Comparison of ENCODE assay signal across 34 cellular contexts in the genomic region with DNA sequence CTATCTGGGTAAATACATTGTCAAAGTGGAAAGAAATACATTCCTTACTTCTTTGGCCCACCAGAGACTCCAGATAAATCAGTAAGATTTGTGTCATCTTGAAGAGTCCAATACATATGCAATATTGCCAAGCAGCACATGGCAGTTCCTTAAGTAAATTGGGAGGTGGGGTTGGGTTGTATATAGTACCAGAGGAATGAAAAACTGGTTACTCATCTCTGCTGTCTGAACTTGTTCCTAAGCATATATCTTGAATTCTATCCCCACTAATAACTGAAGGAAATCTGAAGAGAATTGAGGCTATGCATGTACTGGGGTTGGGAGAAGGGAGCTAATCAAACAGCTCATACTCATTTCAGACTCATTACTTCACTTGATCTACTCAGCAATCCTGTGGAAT. TPM values are rescaled to one million over a fixed set of nuclear protein-coding genes. Genes with fewer than 3 reads are reported as not detected.
"Had no signal": no experiment of that assay in that cellular context is flagged by ENCODE, and none has a peak within 500 bp of the region (broad histone marks: within the 10 kb centered on the region; RNA-seq: fewer than 3 reads in every experiment).

No MANE protein-coding gene starts in this region.

- ATAC-seq: activated CD4-positive, alpha-beta T cell treated with anti-CD3 and anti-CD28 coated beads for 36 hours; activated CD8-positive, alpha-beta memory T cell treated with anti-CD3 and anti-CD28 coated beads, Interleukin-2, amount 10 ng/mL, durations not matched to agents 7 days and 5 days; activated CD8-positive, alpha-beta T cell treated with anti-CD3 and anti-CD28 coated beads, Interleukin-2, amount 10 ng/mL, durations not matched to agents 7 days and 5 days; activated naive CD4-positive, alpha-beta T cell treated with anti-CD3 and anti-CD28 coated beads, Interleukin-2, amount 50 U/mL, for 72 hours; body of pancreas; gastroesophageal sphincter; heart right ventricle had no signal

- H3K27ac Mint-ChIP-seq: activated CD4-positive, alpha-beta memory T cell treated with anti-CD3 and anti-CD28 coated beads for 36 hours; activated CD4-positive, alpha-beta T cell treated with anti-CD3 and anti-CD28 coated beads for 36 hours; activated CD4-positive, alpha-beta T cell treated with anti-CD3 and anti-CD28 coated beads, Interleukin-2, amount 10 ng/mL, durations not matched to agents 24 days and 14 days; activated CD8-positive, alpha-beta memory T cell treated with anti-CD3 and anti-CD28 coated beads, Interleukin-2, amount 10 ng/mL, durations not matched to agents 7 days and 5 days; activated CD8-positive, alpha-beta T cell treated with anti-CD3 and anti-CD28 coated beads, Interleukin-2, amount 10 ng/mL, durations not matched to agents 7 days and 5 days; activated naive CD4-positive, alpha-beta T cell treated with anti-CD3 and anti-CD28 coated beads, Interleukin-2, amount 10 ng/mL, durations not matched to agents 7 days and 5 days; activated naive CD4-positive, alpha-beta T cell treated with anti-CD3 and anti-CD28 coated beads, Interleukin-2, amount 50 U/mL, for 72 hours; activated naive CD8-positive, alpha-beta T cell treated with anti-CD3 and anti-CD28 coated beads, Interleukin-2, amount 10 ng/mL, durations not matched to agents 7 days and 5 days had no signal

- DNase-seq: activated CD4-positive, alpha-beta memory T cell treated with anti-CD3 and anti-CD28 coated beads for 36 hours; activated CD4-positive, alpha-beta T cell treated with anti-CD3 and anti-CD28 coated beads for 36 hours; activated CD4-positive, alpha-beta T cell treated with anti-CD3 and anti-CD28 coated beads, Interleukin-2, amount 10 ng/mL, durations not matched to agents 24 days and 14 days; activated CD4-positive, CD25-positive, alpha-beta regulatory T cell; activated CD4-positive, CD25-positive, alpha-beta regulatory T cell treated with anti-CD3 and anti-CD28 coated beads, Interleukin-2, amount 50 U/mL, for 72 hours; activated CD8-positive, alpha-beta memory T cell treated with anti-CD3 and anti-CD28 coated beads, Interleukin-2, amount 10 ng/mL, durations not matched to agents 7 days and 5 days; activated CD8-positive, alpha-beta memory T cell treated with anti-CD3 and anti-CD28 coated beads, Interleukin-2, amount 50 U/mL, for 4 hours; activated CD8-positive, alpha-beta T cell treated with anti-CD3 and anti-CD28 coated beads, Interleukin-2, amount 10 ng/mL, durations not matched to agents 7 days and 5 days; activated gamma-delta T cell; activated naive CD4-positive, alpha-beta T cell; activated naive CD4-positive, alpha-beta T cell treated with anti-CD3 and anti-CD28 coated beads, Interleukin-2, amount 10 ng/mL, durations not matched to agents 7 days and 5 days; activated naive CD8-positive, alpha-beta T cell treated with anti-CD3 and anti-CD28 coated beads, Interleukin-2, amount 10 ng/mL, durations not matched to agents 7 days and 5 days; activated T-cell treated with anti-CD3 and anti-CD28 coated beads, Interleukin-2, amount 50 U/mL, for 1 hour; activated T-cell treated with anti-CD3 and anti-CD28 coated beads, Interleukin-2, amount 50 U/mL, for 48 hours; anterior cingulate cortex; body of pancreas; central memory CD4-positive, alpha-beta T cell; cerebellar nuclear complex; colonic mucosa; effector CD8-positive, alpha-beta T cell; erythroblast; foreskin melanocyte; heart right ventricle; T-helper 2 cell had no signal

- H3K27ac ChIP-seq: body of pancreas, cardiac muscle cell, colonic mucosa, esophagus muscularis mucosa, gastroesophageal sphincter, heart right ventricle had no signal

- H3K36me3 Mint-ChIP-seq: activated CD4-positive, alpha-beta memory T cell treated with anti-CD3 and anti-CD28 coated beads for 36 hours; activated CD8-positive, alpha-beta memory T cell treated with anti-CD3 and anti-CD28 coated beads, Interleukin-2, amount 10 ng/mL, durations not matched to agents 7 days and 5 days; activated naive CD4-positive, alpha-beta T cell treated with anti-CD3 and anti-CD28 coated beads, Interleukin-2, amount 10 ng/mL, durations not matched to agents 7 days and 5 days; activated naive CD4-positive, alpha-beta T cell treated with anti-CD3 and anti-CD28 coated beads, Interleukin-2, amount 50 U/mL, for 72 hours; activated naive CD8-positive, alpha-beta T cell treated with anti-CD3 and anti-CD28 coated beads, Interleukin-2, amount 10 ng/mL, durations not matched to agents 7 days and 5 days had no signal

- H3K4me1 ChIP-seq: body of pancreas, colonic mucosa, esophagus muscularis mucosa, gastroesophageal sphincter, heart right ventricle had no signal

- H3K36me3 ChIP-seq: cardiac muscle cell, colonic mucosa, esophagus muscularis mucosa, gastroesophageal sphincter, heart right ventricle had no signal

- H3K9me3 ChIP-seq: body of pancreas, colonic mucosa, esophagus muscularis mucosa, gastroesophageal sphincter, heart right ventricle had no signal

- H3K27me3 Mint-ChIP-seq: activated CD4-positive, alpha-beta memory T cell treated with anti-CD3 and anti-CD28 coated beads for 36 hours; activated naive CD8-positive, alpha-beta T cell treated with anti-CD3 and anti-CD28 coated beads, Interleukin-2, amount 10 ng/mL, durations not matched to agents 7 days and 5 days had no signal

- FAIRE-seq: endometrium, endothelial cell of umbilical vein had no signal

- H3K27me3 ChIP-seq: body of pancreas, cardiac muscle cell, esophagus muscularis mucosa, gastroesophageal sphincter had no signal

- H3K9me3 Mint-ChIP-seq: activated CD4-positive, alpha-beta memory T cell treated with anti-CD3 and anti-CD28 coated beads for 36 hours; activated CD4-positive, alpha-beta T cell treated with anti-CD3 and anti-CD28 coated beads, Interleukin-2, amount 10 ng/mL, durations not matched to agents 24 days and 14 days; activated naive CD4-positive, alpha-beta T cell treated with anti-CD3 and anti-CD28 coated beads, Interleukin-2, amount 10 ng/mL, durations not matched to agents 7 days and 5 days; activated naive CD4-positive, alpha-beta T cell treated with anti-CD3 and anti-CD28 coated beads, Interleukin-2, amount 50 U/mL, for 72 hours; activated naive CD8-positive, alpha-beta T cell treated with anti-CD3 and anti-CD28 coated beads, Interleukin-2, amount 10 ng/mL, durations not matched to agents 7 days and 5 days had no signal

- H3K4me3 ChIP-seq: body of pancreas, cardiac muscle cell, colonic mucosa, esophagus muscularis mucosa, gastroesophageal sphincter, heart right ventricle had no signal

- H3K4me1 Mint-ChIP-seq: activated CD4-positive, alpha-beta T cell treated with anti-CD3 and anti-CD28 coated beads for 36 hours; activated CD4-positive, alpha-beta T cell treated with anti-CD3 and anti-CD28 coated beads, Interleukin-2, amount 10 ng/mL, durations not matched to agents 24 days and 14 days; activated CD8-positive, alpha-beta memory T cell treated with anti-CD3 and anti-CD28 coated beads, Interleukin-2, amount 10 ng/mL, durations not matched to agents 7 days and 5 days; activated naive CD4-positive, alpha-beta T cell treated with anti-CD3 and anti-CD28 coated beads, Interleukin-2, amount 10 ng/mL, durations not matched to agents 7 days and 5 days; activated naive CD8-positive, alpha-beta T cell treated with anti-CD3 and anti-CD28 coated beads, Interleukin-2, amount 10 ng/mL, durations not matched to agents 7 days and 5 days had no signal

- H3K4me3 Mint-ChIP-seq: activated CD4-positive, alpha-beta memory T cell treated with anti-CD3 and anti-CD28 coated beads for 36 hours; activated CD4-positive, alpha-beta T cell treated with anti-CD3 and anti-CD28 coated beads for 36 hours; activated CD4-positive, alpha-beta T cell treated with anti-CD3 and anti-CD28 coated beads, Interleukin-2, amount 10 ng/mL, durations not matched to agents 24 days and 14 days; activated CD8-positive, alpha-beta memory T cell treated with anti-CD3 and anti-CD28 coated beads, Interleukin-2, amount 10 ng/mL, durations not matched to agents 7 days and 5 days; activated CD8-positive, alpha-beta T cell treated with anti-CD3 and anti-CD28 coated beads, Interleukin-2, amount 10 ng/mL, durations not matched to agents 7 days and 5 days; activated naive CD4-positive, alpha-beta T cell treated with anti-CD3 and anti-CD28 coated beads, Interleukin-2, amount 10 ng/mL, durations not matched to agents 7 days and 5 days; activated naive CD8-positive, alpha-beta T cell treated with anti-CD3 and anti-CD28 coated beads, Interleukin-2, amount 10 ng/mL, durations not matched to agents 7 days and 5 days had no signal

RNA-seq across cellular contexts. Expression of gene TCEAL5, which starts 36.4 kb away (rescaled TPM):
- total RNA-seq: activated CD4-positive, alpha-beta memory T cell treated with anti-CD3 and anti-CD28 coated beads for 36 hours; activated CD4-positive, alpha-beta T cell treated with anti-CD3 and anti-CD28 coated beads for 36 hours; activated CD4-positive, alpha-beta T cell treated with anti-CD3 and anti-CD28 coated beads, Interleukin-2, amount 10 ng/mL, durations not matched to agents 24 days and 14 days; activated CD8-positive, alpha-beta memory T cell treated with anti-CD3 and anti-CD28 coated beads for 36 hours; activated CD8-positive, alpha-beta memory T cell treated with anti-CD3 and anti-CD28 coated beads, Interleukin-2, amount 10 ng/mL, durations not matched to agents 7 days and 5 days; activated CD8-positive, alpha-beta T cell treated with anti-CD3 and anti-CD28 coated beads, Interleukin-2, amount 10 ng/mL, durations not matched to agents 7 days and 5 days; activated naive CD4-positive, alpha-beta T cell treated with anti-CD3 and anti-CD28 coated beads, Interleukin-2, amount 50 U/mL, for 72 hours; activated naive CD8-positive, alpha-beta T cell treated with anti-CD3 and anti-CD28 coated beads, Interleukin-2, amount 10 ng/mL, durations not matched to agents 7 days and 5 days; body of pancreas; dermis microvascular lymphatic vessel endothelial cell; endothelial cell of umbilical vein; glomerular endothelial cell; T-helper 1 cell treated with Interleukin-12 subunit alpha and Interleukin-12 subunit beta and Interleukin-4 antibody, amounts not matched to agents 30 ng/mL and 1 ng/mL, for 36 hours had no signal
- polyA plus RNA-seq: endothelial cell of umbilical vein had no signal
